Comparison of ENCODE assay signal across 10 cellular contexts in genomic region chr12:51049525-51049924, GRCh38. TPM values are rescaled to one million over a fixed set of nuclear protein-coding genes. Genes with fewer than 3 reads are reported as not detected.
A peak's percentile ranks its signal among the peaks of the same experiment; 100 is the strongest.
DNase-seq lines count a peak whose midpoint lies in the region; ATAC-seq and TF ChIP-seq lines count a peak whose summit lies in the region.
"Had no signal": no experiment of that assay in that cellular context is flagged by ENCODE, and none has a peak within 500 bp of the region (broad histone marks: within the 10 kb centered on the region; RNA-seq: fewer than 3 reads in every experiment).

No MANE protein-coding gene starts in this region.

- H3K36me3 Mint-ChIP-seq in stimulated activated naive CD8-positive, alpha-beta T cell treated with anti-CD3 and anti-CD28 coated beads, Interleukin-15, Interleukin-2, amounts not matched to agents 100 ng/mL and 50 ng/mL, for 24 hours (ENCODE audit: low read depth): peaks cover 42% of the 10 kb centered on the region
- H3K36me3 Mint-ChIP-seq in activated naive CD8-positive, alpha-beta T cell: peaks cover 4% of the 10 kb centered on the region

- peak overlapping the region; percentile 96 for H3K27ac Mint-ChIP-seq in stimulated activated naive CD8-positive, alpha-beta T cell treated with anti-CD3 and anti-CD28 coated beads, Interleukin-15, Interleukin-2, amounts not matched to agents 100 ng/mL and 50 ng/mL, for 24 hours
- peak overlapping the region; percentile 95 for H3K27ac Mint-ChIP-seq in activated naive CD8-positive, alpha-beta T cell

- WGBS in right lobe of liver (ENCODE audit: insufficient coverage, low coverage, low lambda C conversion rate, missing lambda C conversion rate): 59% methylated on average over 3 of the region's 3 CpGs

- H3K9me3 Mint-ChIP-seq in stimulated activated naive CD8-positive, alpha-beta T cell treated with anti-CD3 and anti-CD28 coated beads, Interleukin-15, Interleukin-2, amounts not matched to agents 100 ng/mL and 50 ng/mL, for 24 hours: no peaks in the 10 kb centered on the region
- H3K9me3 Mint-ChIP-seq in activated naive CD8-positive, alpha-beta T cell (ENCODE audit: low read depth): no peaks in the 10 kb centered on the region

- H3K27ac ChIP-seq in right lobe of liver (no peak overlapping the region), upper lobe of right lung (peak overlapping the region; percentile 95)

- H3K36me3 ChIP-seq in right lobe of liver (peaks cover 0 to 39% (median 16%) of the 10 kb centered on the region in 4 donors), upper lobe of right lung (peaks cover 39% of the 10 kb centered on the region)

- CTCF ChIA-PET in HEK293T (lab: Yijun Ruan, JAX): no interaction called here

- POLR2A ChIA-PET in HEK293T (lab: Yijun Ruan, JAX): interaction anchor here (0.6 to 2.0 kb wide), 3 partner anchors 24 to 215 kb away, joined by 3 to 13 read pairs (median 3); partner anchors contain the start of gene SLC11A2

- H3K4me3 ChIP-seq in right lobe of liver: peak overlapping the region; percentile 8 to 88 (median 83)
- H3K4me3 ChIP-seq in upper lobe of right lung: peak overlapping the region; percentile 85

- TF ChIP-seq CTCF in right lobe of liver (IDR thresholded peaks at IDR 0.05) (no peak), upper lobe of right lung (IDR thresholded peaks at IDR 0.05) (no peak)

- H3K4me1 Mint-ChIP-seq in stimulated activated naive CD8-positive, alpha-beta T cell treated with anti-CD3 and anti-CD28 coated beads, Interleukin-15, Interleukin-2, amounts not matched to agents 100 ng/mL and 50 ng/mL, for 24 hours (ENCODE audit: low read depth): peaks cover 32% of the 10 kb centered on the region
- H3K4me1 Mint-ChIP-seq in activated naive CD8-positive, alpha-beta T cell (ENCODE audit: low read depth): peaks cover 27% of the 10 kb centered on the region

- H3K9me3 ChIP-seq in right lobe of liver: no peaks in the 10 kb centered on the region
- no peaks in the 10 kb centered on the region for H3K9me3 ChIP-seq in upper lobe of right lung

- no peaks in the 10 kb centered on the region for H3K27me3 Mint-ChIP-seq in stimulated activated naive CD8-positive, alpha-beta T cell treated with anti-CD3 and anti-CD28 coated beads, Interleukin-15, Interleukin-2, amounts not matched to agents 100 ng/mL and 50 ng/mL, for 24 hours
- no peaks in the 10 kb centered on the region for H3K27me3 Mint-ChIP-seq in activated naive CD8-positive, alpha-beta T cell

- TF ChIP-seq POLR2A in right lobe of liver (IDR thresholded peaks at IDR 0.05): no peak

- no peak for DNase-seq in stimulated activated naive CD8-positive, alpha-beta T cell treated with anti-CD3 and anti-CD28 coated beads, Interleukin-15, Interleukin-2, amounts not matched to agents 100 U/mL and 50 U/mL, for 24 hours
- DNase-seq in right lobe of liver: no peak
- no peak for DNase-seq in upper lobe of right lung
- DNase-seq in HEK293T (ENCODE audit: extremely low spot score): no peak
- DNase-seq: DMS153, head of caudate nucleus had no signal

- H3K27me3 ChIP-seq in right lobe of liver (no peaks in the 10 kb centered on the region), upper lobe of right lung (no peaks in the 10 kb centered on the region)

- ATAC-seq in stimulated activated naive CD8-positive, alpha-beta T cell treated with anti-CD3 and anti-CD28 coated beads, Interleukin-15, Interleukin-2, amounts not matched to agents 100 U/mL and 50 U/mL, for 24 hours: no peak
- ATAC-seq in right lobe of liver: no peak
- no peak for ATAC-seq in upper lobe of right lung
- no peak for ATAC-seq in GM19455 (IDR thresholded peaks at IDR 0.05; ENCODE audit: unreplicated experiment)
- ATAC-seq in HG03175 (IDR thresholded peaks at IDR 0.05; ENCODE audit: unreplicated experiment): no peak

- intact Hi-C loops in right lobe of liver (cut with DNase I) (no loop called here), upper lobe of right lung (cut with DNase I) (no loop called here)

- H3K4me1 ChIP-seq in right lobe of liver (peaks cover 0 to 14% (median 5%) of the 10 kb centered on the region in 4 donors), upper lobe of right lung (peaks cover 11% of the 10 kb centered on the region)

- H3K4me3 Mint-ChIP-seq in stimulated activated naive CD8-positive, alpha-beta T cell treated with anti-CD3 and anti-CD28 coated beads, Interleukin-15, Interleukin-2, amounts not matched to agents 100 ng/mL and 50 ng/mL, for 24 hours: peak overlapping the region; percentile 99
- H3K4me3 Mint-ChIP-seq in activated naive CD8-positive, alpha-beta T cell: peak overlapping the region; percentile 96

TF ChIP-seq in HEK293T, 16 proteins besides CTCF, POLR2A, EP300 and RAD21:
- TF ChIP-seq FOXK2 (IDR thresholded peaks at IDR 0.05): no peak

RNA-seq across cellular contexts. Expression of gene LETMD1, which starts 1.4 kb away (rescaled TPM):
- total RNA-seq in right lobe of liver (10 to 100 TPM; 22.1 to 35.6 (median 30.4) TPM), upper lobe of right lung (71.6 TPM)

RNA-seq across cellular contexts. Expression of gene SLC11A2, which starts 23.3 kb away (rescaled TPM):
- total RNA-seq in right lobe of liver (10 to 100 TPM; 27.8 to 51.6 (median 34.2) TPM), upper lobe of right lung (96.8 TPM)

RNA-seq across cellular contexts. Expression of gene CSRNP2, which starts 33.9 kb away (rescaled TPM):
- total RNA-seq in right lobe of liver: 1 to 10 TPM; 5.2 to 9.4 (median 6.7) TPM
- total RNA-seq in upper lobe of right lung: 34.5 TPM
